In the genomic region with DNA sequence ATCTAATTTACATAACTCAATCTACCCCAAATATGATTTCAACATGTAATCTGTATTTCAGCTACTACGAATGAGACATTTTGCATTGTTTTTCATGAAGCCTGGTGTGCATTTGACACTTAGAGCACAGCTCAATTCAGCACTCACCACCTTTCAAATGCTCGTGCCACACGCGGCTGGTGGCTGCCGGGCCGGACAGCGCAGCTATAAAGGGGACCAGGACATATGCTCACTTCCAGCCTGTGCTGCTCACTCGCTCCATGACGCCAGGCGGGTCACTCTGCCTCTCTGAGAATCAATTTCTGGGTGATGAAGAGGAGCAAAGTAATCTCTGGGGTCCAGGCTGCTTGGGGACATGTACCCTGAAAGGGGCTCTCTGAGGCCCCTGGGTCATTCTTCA, we compare ENCODE assay signal across 23 cellular contexts.
DNase-seq lines count a peak whose midpoint lies in the region; ATAC-seq and TF ChIP-seq lines count a peak whose summit lies in the region.
"Had no signal": no experiment of that assay in that cellular context is flagged by ENCODE, and none has a peak within 500 bp of the region (broad histone marks: within the 10 kb centered on the region; RNA-seq: fewer than 3 reads in every experiment).

No MANE protein-coding gene starts in this region.

- H3K9ac ChIP-seq in neural cell (ENCODE audit: low read length) (peak overlapping the region; percentile 6), neuronal stem cell (ENCODE audit: low read depth, low read length, poor library complexity) (no peak overlapping the region)
- H3K9ac ChIP-seq: BLaER1 treated with 17β-estradiol and CSF1 and Interleukin-3, amounts not matched to agents 10 nM and 100 nM; GM23248 had no signal

- H3K27ac Mint-ChIP-seq in T-helper 17 cell: peak overlapping the region; percentile 8
- H3K27ac Mint-ChIP-seq: CD14-positive monocyte; CD4-positive, alpha-beta T cell; CD8-positive, alpha-beta memory T cell; HFFc6 had no signal

- H3K9me2 ChIP-seq in neural cell (ENCODE audit: insufficient read depth, low read length): no peaks in the 10 kb centered on the region

- no peaks in the 10 kb centered on the region for H3K36me3 ChIP-seq in neural cell (ENCODE audit: insufficient read depth, low read length)
- H3K36me3 ChIP-seq in neuronal stem cell (replicated peaks in 1 of 2; ENCODE audit: control insufficient read depth in 2 of 2, insufficient read depth in 2 of 2, low read length in 2 of 2): no peaks in the 10 kb centered on the region
- H3K36me3 ChIP-seq: BE2C; BLaER1 treated with 17β-estradiol and CSF1 and Interleukin-3, amounts not matched to agents 10 nM and 100 nM; HAP-1 had no signal

- peaks cover 67% of the 10 kb centered on the region for H3K27me3 Mint-ChIP-seq in T-helper 17 cell

- H3K4me1 Mint-ChIP-seq in T-helper 17 cell: peaks cover 12% of the 10 kb centered on the region

- no peak overlapping the region for H3K14ac ChIP-seq in neuronal stem cell (ENCODE audit: low read length)

- no peak overlapping the region for H2BK12ac ChIP-seq in neuronal stem cell (ENCODE audit: low read length)

- no peak for TF ChIP-seq CTCF in neural cell (IDR thresholded peaks at IDR 0.05; ENCODE audit: poor library complexity, severe bottlenecking)

- H3K4me3 ChIP-seq in neural cell (ENCODE audit: low read length) (no peak overlapping the region), neuronal stem cell (ENCODE audit: low read length in 2 of 2) (no peak overlapping the region)
- H3K4me3 ChIP-seq: A549; BLaER1 treated with 17β-estradiol and CSF1 and Interleukin-3, amounts not matched to agents 10 nM and 100 nM; GM23248; HAP-1 had no signal

- no peaks in the 10 kb centered on the region for H3K79me1 ChIP-seq in neuronal stem cell (ENCODE audit: low read depth, low read length)

- no peak for TF ChIP-seq RAD21 in neural cell (conservative IDR thresholded peaks at IDR 0.05)

- peaks cover 28 to 65% of the 10 kb centered on the region in 2 donors for H3K4me1 ChIP-seq in neuronal stem cell (ENCODE audit: control insufficient read depth in 2 of 2, insufficient read depth in 1 of 2, low read depth in 1 of 2, low read length in 2 of 2)
- H3K4me1 ChIP-seq: A549, BE2C, HAP-1 had no signal

- peak overlapping the region; percentile 32 for H3K18ac ChIP-seq in neuronal stem cell (ENCODE audit: low read length)

- no peaks in the 10 kb centered on the region for H3F3A ChIP-seq in neural cell (ENCODE audit: insufficient read depth, low read length, poor library complexity, severe bottlenecking)

- DNase-seq in T-helper 17 cell (no peak), neuronal stem cell (ENCODE audit: low spot score) (no peak), A172 (ENCODE audit: low spot score) (no peak)
- no peak for DNase-seq in activated CD4-positive, alpha-beta T cell treated with anti-CD3 and anti-CD28 coated beads, Interleukin-2, amount 50 U/mL, for 1 hour
- DNase-seq: ACHN; AML-193; BE2C; CD4-positive, alpha-beta T cell; CD8-positive, alpha-beta memory T cell; DMS53; DMS79 treated with DMSO at 0.1 percent for 48 hours; GF-D8; GM23248; HFFc6 had no signal

- no peaks in the 10 kb centered on the region for H3K79me2 ChIP-seq in neural cell (replicated peaks; ENCODE audit: insufficient read depth, low read length)

- H2AK5ac ChIP-seq in neuronal stem cell (ENCODE audit: low read depth, low read length): no peak overlapping the region

- no peaks in the 10 kb centered on the region for H4K20me1 ChIP-seq in neural cell (ENCODE audit: insufficient read depth)
- H4K20me1 ChIP-seq: BLaER1 treated with 17β-estradiol and CSF1 and Interleukin-3, amounts not matched to agents 10 nM and 100 nM had no signal

- H3K4me3 Mint-ChIP-seq in T-helper 17 cell: no peak overlapping the region
- H3K4me3 Mint-ChIP-seq: CD14-positive monocyte; CD4-positive, alpha-beta T cell; CD8-positive, alpha-beta memory T cell; HFFc6 had no signal

- no peak overlapping the region for H2BK5ac ChIP-seq in neuronal stem cell (ENCODE audit: low read length)

- no peaks in the 10 kb centered on the region for H3K9me3 ChIP-seq in T-helper 17 cell (ENCODE audit: control insufficient read depth, low read length, poor library complexity, severe bottlenecking)
- H3K9me3 ChIP-seq in neural cell (ENCODE audit: low read length): no peaks in the 10 kb centered on the region
- H3K9me3 ChIP-seq in neuronal stem cell (replicated peaks in 1 of 2; ENCODE audit: control insufficient read depth in 2 of 2, insufficient read depth in 1 of 2, low read depth in 1 of 2, low read length in 2 of 2): no peaks in the 10 kb centered on the region
- H3K9me3 ChIP-seq: A549; BE2C; BLaER1 treated with 17β-estradiol and CSF1 and Interleukin-3, amounts not matched to agents 10 nM and 100 nM; HAP-1 had no signal

- peaks cover 3% of the 10 kb centered on the region for H3K36me3 Mint-ChIP-seq in T-helper 17 cell (ENCODE audit: low read depth)
- H3K36me3 Mint-ChIP-seq: CD14-positive monocyte; CD8-positive, alpha-beta memory T cell had no signal

- H3K27ac ChIP-seq in neural cell (ENCODE audit: low read length) (no peak overlapping the region), neuronal stem cell (replicated peaks; ENCODE audit: low read length) (no peak overlapping the region), temporal lobe (ENCODE audit: low read depth, low read length) (peak overlapping the region; percentile 19)
- H3K27ac ChIP-seq: 22Rv1; A549; BLaER1 treated with 17β-estradiol and CSF1 and Interleukin-3, amounts not matched to agents 10 nM and 100 nM; GM23248 had no signal

- no peak overlapping the region for H3K4me2 ChIP-seq in neural cell (ENCODE audit: low read length)
- H3K4me2 ChIP-seq in neuronal stem cell (ENCODE audit: insufficient read depth, low read length, poor library complexity, severe bottlenecking): no peak overlapping the region
- H3K4me2 ChIP-seq: A549; BLaER1 treated with 17β-estradiol and CSF1 and Interleukin-3, amounts not matched to agents 10 nM and 100 nM had no signal

- no peaks in the 10 kb centered on the region for H3K27me3 ChIP-seq in neural cell (ENCODE audit: insufficient read depth, low read depth, low read length)
- H3K27me3 ChIP-seq in neuronal stem cell (ENCODE audit: control insufficient read depth in 3 of 3, insufficient read depth in 3 of 3, low read depth in 1 of 3, low read length in 3 of 3): no peaks in the 10 kb centered on the region

- WGBS in neuronal stem cell (ENCODE audit: extremely low coverage in 2 of 2, insufficient read length in 2 of 2, insufficient replicate concordance in 1 of 2), 2 donors: no CpG with 5 or more reads among the region's 10 CpGs

- ATAC-seq in T-helper 17 cell (no peak), HG02852 (IDR thresholded peaks at IDR 0.05; ENCODE audit: unreplicated experiment) (no peak), GM21825 (IDR thresholded peaks at IDR 0.05; ENCODE audit: unreplicated experiment) (no peak)
- ATAC-seq: A549 had no signal

- H4K8ac ChIP-seq in neuronal stem cell (ENCODE audit: low read depth, low read length): no peak overlapping the region

- H2BK15ac ChIP-seq in neuronal stem cell (ENCODE audit: low read length): no peak overlapping the region

- H2AFZ ChIP-seq in neural cell (ENCODE audit: low read depth, low read length) (no peak overlapping the region), neuronal stem cell (ENCODE audit: low read length) (no peak overlapping the region)
- H2AFZ ChIP-seq: GM23248 had no signal

- TF ChIP-seq EP300 in neural cell (conservative IDR thresholded peaks at IDR 0.05; ENCODE audit: poor library complexity, severe bottlenecking): no peak

- H2BK120ac ChIP-seq in neuronal stem cell (ENCODE audit: low read depth, low read length): no peak overlapping the region

- H3K23ac ChIP-seq in neuronal stem cell (ENCODE audit: low read depth, low read length, poor library complexity): no peak overlapping the region

- no peak overlapping the region for H4K91ac ChIP-seq in neuronal stem cell (ENCODE audit: low read depth, low read length, poor library complexity)

- no peak overlapping the region for H3K4ac ChIP-seq in neuronal stem cell (ENCODE audit: low read length)

TF ChIP-seq in neural cell, 6 proteins besides CTCF, POLR2A, EP300 and RAD21:
- TF ChIP-seq SMC3 (conservative IDR thresholded peaks at IDR 0.05; ENCODE audit: poor library complexity) (no peak), MXI1 (conservative IDR thresholded peaks at IDR 0.05; ENCODE audit: poor library complexity, severe bottlenecking) (no peak), POLR2AphosphoS5 (IDR thresholded peaks at IDR 0.05) (no peak), EZH2 (IDR thresholded peaks at IDR 0.05; ENCODE audit: borderline replicate concordance, insufficient read depth, low read length, poor library complexity, severe bottlenecking) (no peak), TAF1 (IDR thresholded peaks at IDR 0.05; ENCODE audit: low read depth) (no peak)
- TF ChIP-seq, protein P1, sequence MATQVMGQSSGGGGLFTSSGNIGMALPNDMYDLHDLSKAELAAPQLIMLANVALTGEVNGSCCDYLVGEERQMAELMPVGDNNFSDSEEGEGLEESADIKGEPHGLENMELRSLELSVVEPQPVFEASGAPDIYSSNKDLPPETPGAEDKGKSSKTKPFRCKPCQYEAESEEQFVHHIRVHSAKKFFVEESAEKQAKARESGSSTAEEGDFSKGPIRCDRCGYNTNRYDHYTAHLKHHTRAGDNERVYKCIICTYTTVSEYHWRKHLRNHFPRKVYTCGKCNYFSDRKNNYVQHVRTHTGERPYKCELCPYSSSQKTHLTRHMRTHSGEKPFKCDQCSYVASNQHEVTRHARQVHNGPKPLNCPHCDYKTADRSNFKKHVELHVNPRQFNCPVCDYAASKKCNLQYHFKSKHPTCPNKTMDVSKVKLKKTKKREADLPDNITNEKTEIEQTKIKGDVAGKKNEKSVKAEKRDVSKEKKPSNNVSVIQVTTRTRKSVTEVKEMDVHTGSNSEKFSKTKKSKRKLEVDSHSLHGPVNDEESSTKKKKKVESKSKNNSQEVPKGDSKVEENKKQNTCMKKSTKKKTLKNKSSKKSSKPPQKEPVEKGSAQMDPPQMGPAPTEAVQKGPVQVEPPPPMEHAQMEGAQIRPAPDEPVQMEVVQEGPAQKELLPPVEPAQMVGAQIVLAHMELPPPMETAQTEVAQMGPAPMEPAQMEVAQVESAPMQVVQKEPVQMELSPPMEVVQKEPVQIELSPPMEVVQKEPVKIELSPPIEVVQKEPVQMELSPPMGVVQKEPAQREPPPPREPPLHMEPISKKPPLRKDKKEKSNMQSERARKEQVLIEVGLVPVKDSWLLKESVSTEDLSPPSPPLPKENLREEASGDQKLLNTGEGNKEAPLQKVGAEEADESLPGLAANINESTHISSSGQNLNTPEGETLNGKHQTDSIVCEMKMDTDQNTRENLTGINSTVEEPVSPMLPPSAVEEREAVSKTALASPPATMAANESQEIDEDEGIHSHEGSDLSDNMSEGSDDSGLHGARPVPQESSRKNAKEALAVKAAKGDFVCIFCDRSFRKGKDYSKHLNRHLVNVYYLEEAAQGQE (IDR thresholded peaks at IDR 0.05; ENCODE audit: borderline replicate concordance): no peak
